In the genomic region with DNA sequence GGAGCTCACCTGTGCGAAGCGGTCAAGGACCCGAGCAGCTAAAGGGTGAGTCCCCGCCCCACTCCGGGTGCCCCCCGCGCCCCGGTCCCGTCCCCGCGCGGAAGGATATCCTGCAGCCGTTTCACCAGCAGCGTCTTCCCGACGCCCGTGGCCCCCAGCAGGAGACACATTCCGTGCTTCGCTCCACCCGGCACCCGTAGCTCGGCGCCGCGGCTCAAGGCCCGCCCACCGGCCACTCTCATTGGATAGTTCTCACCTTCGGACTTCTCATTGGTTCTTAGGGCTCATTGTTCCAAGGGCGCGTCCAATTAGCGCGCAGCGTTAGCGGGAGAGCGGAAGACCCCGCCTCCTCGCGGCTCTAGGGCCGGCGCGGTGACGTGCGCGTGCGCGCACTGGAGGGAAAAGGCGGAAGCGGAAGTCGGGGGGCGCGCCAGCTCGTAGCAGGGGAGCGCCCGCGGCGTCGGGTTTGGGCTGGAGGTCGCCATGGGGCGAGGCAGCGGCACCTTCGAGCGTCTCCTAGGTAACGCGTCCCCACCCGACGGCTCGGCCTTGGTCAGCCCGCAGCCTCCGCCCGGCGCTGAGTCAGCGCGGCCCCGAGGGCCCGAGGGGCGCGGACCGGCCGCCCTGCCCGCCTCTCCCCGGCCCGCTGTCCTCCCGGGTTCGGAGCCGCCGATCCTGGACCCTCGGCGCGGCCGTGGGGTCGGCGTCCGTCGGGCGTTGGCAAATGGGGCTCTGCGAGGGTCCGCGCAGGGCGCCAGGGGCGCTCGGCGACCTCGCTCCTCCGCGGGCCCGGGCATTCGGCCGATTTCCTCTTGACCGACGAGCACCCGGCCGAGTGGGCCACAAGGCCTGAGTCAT, we compare ENCODE assay signal across 1 cellular context.
TF ChIP-seq lines count a peak whose summit lies in the region.

A gene with protein sequence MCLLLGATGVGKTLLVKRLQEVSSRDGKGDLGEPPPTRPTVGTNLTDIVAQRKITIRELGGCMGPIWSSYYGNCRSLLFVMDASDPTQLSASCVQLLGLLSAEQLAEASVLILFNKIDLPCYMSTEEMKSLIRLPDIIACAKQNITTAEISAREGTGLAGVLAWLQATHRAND (minus strand): TSS at position 214 of the 858 bp plus-strand sequence. CDS start 44 bp downstream, at position 170.
A gene with protein sequence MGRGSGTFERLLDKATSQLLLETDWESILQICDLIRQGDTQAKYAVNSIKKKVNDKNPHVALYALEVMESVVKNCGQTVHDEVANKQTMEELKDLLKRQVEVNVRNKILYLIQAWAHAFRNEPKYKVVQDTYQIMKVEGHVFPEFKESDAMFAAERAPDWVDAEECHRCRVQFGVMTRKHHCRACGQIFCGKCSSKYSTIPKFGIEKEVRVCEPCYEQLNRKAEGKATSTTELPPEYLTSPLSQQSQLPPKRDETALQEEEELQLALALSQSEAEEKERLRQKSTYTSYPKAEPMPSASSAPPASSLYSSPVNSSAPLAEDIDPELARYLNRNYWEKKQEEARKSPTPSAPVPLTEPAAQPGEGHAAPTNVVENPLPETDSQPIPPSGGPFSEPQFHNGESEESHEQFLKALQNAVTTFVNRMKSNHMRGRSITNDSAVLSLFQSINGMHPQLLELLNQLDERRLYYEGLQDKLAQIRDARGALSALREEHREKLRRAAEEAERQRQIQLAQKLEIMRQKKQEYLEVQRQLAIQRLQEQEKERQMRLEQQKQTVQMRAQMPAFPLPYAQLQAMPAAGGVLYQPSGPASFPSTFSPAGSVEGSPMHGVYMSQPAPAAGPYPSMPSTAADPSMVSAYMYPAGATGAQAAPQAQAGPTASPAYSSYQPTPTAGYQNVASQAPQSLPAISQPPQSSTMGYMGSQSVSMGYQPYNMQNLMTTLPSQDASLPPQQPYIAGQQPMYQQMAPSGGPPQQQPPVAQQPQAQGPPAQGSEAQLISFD (plus strand): TSS at position 428 of the 858 bp plus-strand sequence. CDS start 56 bp downstream, at position 484.

TF ChIP-seq in HepG2, 621 proteins besides CTCF, POLR2A, EP300 and RAD21 (continued from another document and continues in another):
- TF ChIP-seq, protein P1, sequence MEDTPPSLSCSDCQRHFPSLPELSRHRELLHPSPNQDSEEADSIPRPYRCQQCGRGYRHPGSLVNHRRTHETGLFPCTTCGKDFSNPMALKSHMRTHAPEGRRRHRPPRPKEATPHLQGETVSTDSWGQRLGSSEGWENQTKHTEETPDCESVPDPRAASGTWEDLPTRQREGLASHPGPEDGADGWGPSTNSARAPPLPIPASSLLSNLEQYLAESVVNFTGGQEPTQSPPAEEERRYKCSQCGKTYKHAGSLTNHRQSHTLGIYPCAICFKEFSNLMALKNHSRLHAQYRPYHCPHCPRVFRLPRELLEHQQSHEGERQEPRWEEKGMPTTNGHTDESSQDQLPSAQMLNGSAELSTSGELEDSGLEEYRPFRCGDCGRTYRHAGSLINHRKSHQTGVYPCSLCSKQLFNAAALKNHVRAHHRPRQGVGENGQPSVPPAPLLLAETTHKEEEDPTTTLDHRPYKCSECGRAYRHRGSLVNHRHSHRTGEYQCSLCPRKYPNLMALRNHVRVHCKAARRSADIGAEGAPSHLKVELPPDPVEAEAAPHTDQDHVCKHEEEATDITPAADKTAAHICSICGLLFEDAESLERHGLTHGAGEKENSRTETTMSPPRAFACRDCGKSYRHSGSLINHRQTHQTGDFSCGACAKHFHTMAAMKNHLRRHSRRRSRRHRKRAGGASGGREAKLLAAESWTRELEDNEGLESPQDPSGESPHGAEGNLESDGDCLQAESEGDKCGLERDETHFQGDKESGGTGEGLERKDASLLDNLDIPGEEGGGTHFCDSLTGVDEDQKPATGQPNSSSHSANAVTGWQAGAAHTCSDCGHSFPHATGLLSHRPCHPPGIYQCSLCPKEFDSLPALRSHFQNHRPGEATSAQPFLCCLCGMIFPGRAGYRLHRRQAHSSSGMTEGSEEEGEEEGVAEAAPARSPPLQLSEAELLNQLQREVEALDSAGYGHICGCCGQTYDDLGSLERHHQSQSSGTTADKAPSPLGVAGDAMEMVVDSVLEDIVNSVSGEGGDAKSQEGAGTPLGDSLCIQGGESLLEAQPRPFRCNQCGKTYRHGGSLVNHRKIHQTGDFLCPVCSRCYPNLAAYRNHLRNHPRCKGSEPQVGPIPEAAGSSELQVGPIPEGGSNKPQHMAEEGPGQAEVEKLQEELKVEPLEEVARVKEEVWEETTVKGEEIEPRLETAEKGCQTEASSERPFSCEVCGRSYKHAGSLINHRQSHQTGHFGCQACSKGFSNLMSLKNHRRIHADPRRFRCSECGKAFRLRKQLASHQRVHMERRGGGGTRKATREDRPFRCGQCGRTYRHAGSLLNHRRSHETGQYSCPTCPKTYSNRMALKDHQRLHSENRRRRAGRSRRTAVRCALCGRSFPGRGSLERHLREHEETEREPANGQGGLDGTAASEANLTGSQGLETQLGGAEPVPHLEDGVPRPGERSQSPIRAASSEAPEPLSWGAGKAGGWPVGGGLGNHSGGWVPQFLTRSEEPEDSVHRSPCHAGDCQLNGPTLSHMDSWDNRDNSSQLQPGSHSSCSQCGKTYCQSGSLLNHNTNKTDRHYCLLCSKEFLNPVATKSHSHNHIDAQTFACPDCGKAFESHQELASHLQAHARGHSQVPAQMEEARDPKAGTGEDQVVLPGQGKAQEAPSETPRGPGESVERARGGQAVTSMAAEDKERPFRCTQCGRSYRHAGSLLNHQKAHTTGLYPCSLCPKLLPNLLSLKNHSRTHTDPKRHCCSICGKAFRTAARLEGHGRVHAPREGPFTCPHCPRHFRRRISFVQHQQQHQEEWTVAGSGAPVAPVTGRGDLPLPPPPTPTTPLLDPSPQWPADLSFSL (CRISPR knock-in tag; IDR thresholded peaks at IDR 0.05), result no peak
- TF ChIP-seq ZNF430 (CRISPR knock-in tag; IDR thresholded peaks at IDR 0.05), result 0 out of 2 replicates have a peak, but pooled peaks have one; percentile 24
- TF ChIP-seq FOXO1 (CRISPR knock-in tag; IDR thresholded peaks at IDR 0.05), result peak; percentile 40; the same call in 1 of the 2 replicates
- TF ChIP-seq ARNT (IDR thresholded peaks at IDR 0.05), result no peak
- TF ChIP-seq MBNL3 (CRISPR knock-in tag; conservative IDR thresholded peaks at IDR 0.05), result no peak
- TF ChIP-seq PAF1 (CRISPR knock-in tag; IDR thresholded peaks at IDR 0.05), result no peak
- 0 out of 2 replicates have a peak, but pooled peaks have one; percentile 8 for TF ChIP-seq ZNF567 (CRISPR knock-in tag; IDR thresholded peaks at IDR 0.05; ENCODE audit: borderline replicate concordance)
- TF ChIP-seq, protein P2, sequence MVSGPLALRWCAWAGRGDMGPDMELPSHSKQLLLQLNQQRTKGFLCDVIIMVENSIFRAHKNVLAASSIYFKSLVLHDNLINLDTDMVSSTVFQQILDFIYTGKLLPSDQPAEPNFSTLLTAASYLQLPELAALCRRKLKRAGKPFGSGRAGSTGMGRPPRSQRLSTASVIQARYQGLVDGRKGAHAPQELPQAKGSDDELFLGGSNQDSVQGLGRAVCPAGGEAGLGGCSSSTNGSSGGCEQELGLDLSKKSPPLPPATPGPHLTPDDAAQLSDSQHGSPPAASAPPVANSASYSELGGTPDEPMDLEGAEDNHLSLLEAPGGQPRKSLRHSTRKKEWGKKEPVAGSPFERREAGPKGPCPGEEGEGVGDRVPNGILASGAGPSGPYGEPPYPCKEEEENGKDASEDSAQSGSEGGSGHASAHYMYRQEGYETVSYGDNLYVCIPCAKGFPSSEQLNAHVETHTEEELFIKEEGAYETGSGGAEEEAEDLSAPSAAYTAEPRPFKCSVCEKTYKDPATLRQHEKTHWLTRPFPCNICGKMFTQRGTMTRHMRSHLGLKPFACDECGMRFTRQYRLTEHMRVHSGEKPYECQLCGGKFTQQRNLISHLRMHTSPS (CRISPR knock-in tag; IDR thresholded peaks at IDR 0.05; ENCODE audit: low read depth), result no peak
- TF ChIP-seq ZNF337 (CRISPR knock-in tag; IDR thresholded peaks at IDR 0.05; ENCODE audit: borderline replicate concordance, low read depth), result peak; percentile 60; the same call in 1 of the 2 replicates
- no peak; the same call in 1 of the 2 replicates for TF ChIP-seq MEF2D (CRISPR knock-in tag; IDR thresholded peaks at IDR 0.05)
- TF ChIP-seq SALL2 (CRISPR knock-in tag; IDR thresholded peaks at IDR 0.05), result peak; percentile 90; the same call in 1 of the 2 replicates
- TF ChIP-seq RBFOX2 (IDR thresholded peaks at IDR 0.05; ENCODE audit: low read depth, low read length), result peak; percentile 94
- TF ChIP-seq, protein P3, sequence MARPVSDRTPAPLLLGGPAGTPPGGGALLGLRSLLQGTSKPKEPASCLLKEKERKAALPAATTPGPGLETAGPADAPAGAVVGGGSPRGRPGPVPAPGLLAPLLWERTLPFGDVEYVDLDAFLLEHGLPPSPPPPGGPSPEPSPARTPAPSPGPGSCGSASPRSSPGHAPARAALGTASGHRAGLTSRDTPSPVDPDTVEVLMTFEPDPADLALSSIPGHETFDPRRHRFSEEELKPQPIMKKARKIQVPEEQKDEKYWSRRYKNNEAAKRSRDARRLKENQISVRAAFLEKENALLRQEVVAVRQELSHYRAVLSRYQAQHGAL (CRISPR knock-in tag; IDR thresholded peaks at IDR 0.05; ENCODE audit: not compliant biosample characterization), result no peak
- TF ChIP-seq CEBPB (IDR thresholded peaks at IDR 0.05; ENCODE audit: borderline replicate concordance, low read depth, low read length), result no peak
- no peak for TF ChIP-seq NFIC (IDR thresholded peaks at IDR 0.05; ENCODE audit: low read length)
- TF ChIP-seq PRMT3 (CRISPR knock-in tag; IDR thresholded peaks at IDR 0.05; ENCODE audit: borderline replicate concordance, low read depth), result no peak
- TF ChIP-seq, protein P4, sequence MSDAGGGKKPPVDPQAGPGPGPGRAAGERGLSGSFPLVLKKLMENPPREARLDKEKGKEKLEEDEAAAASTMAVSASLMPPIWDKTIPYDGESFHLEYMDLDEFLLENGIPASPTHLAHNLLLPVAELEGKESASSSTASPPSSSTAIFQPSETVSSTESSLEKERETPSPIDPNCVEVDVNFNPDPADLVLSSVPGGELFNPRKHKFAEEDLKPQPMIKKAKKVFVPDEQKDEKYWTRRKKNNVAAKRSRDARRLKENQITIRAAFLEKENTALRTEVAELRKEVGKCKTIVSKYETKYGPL (CRISPR knock-in tag; IDR thresholded peaks at IDR 0.05), result no peak
- TF ChIP-seq, protein P5, sequence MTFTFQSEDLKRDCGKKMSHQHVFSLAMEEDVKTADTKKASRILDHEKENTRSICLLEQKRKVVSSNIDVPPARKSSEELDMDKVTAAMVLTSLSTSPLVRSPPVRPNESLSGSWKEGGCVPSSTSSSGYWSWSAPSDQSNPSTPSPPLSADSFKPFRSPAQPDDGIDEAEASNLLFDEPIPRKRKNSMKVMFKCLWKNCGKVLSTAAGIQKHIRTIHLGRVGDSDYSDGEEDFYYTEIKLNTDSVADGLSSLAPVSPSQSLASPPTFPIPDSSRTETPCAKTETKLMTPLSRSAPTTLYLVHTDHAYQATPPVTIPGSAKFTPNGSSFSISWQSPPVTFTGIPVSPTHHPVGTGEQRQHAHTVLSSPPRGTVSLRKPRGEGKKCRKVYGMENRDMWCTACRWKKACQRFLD (CRISPR knock-in tag; IDR thresholded peaks at IDR 0.05; ENCODE audit: borderline replicate concordance), result peak; percentile 66; the same call in 1 of the 2 replicates
- peak; percentile 81; the same call in 1 of the 2 replicates for TF ChIP-seq EEA1 (CRISPR knock-in tag; IDR thresholded peaks at IDR 0.05; ENCODE audit: borderline replicate concordance)
- TF ChIP-seq ELF3 (CRISPR knock-in tag; IDR thresholded peaks at IDR 0.05), result peak; percentile 85
- peak; percentile 78 for TF ChIP-seq ISL2 (CRISPR knock-in tag; IDR thresholded peaks at IDR 0.05)
- peak; percentile 81; the same call in 1 of the 2 replicates for TF ChIP-seq ZNF772 (CRISPR knock-in tag; IDR thresholded peaks at IDR 0.05)
- TF ChIP-seq, protein P6, sequence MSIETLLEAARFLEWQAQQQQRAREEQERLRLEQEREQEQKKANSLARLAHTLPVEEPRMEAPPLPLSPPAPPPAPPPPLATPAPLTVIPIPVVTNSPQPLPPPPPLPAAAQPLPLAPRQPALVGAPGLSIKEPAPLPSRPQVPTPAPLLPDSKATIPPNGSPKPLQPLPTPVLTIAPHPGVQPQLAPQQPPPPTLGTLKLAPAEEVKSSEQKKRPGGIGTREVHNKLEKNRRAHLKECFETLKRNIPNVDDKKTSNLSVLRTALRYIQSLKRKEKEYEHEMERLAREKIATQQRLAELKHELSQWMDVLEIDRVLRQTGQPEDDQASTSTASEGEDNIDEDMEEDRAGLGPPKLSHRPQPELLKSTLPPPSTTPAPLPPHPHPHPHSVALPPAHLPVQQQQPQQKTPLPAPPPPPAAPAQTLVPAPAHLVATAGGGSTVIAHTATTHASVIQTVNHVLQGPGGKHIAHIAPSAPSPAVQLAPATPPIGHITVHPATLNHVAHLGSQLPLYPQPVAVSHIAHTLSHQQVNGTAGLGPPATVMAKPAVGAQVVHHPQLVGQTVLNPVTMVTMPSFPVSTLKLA (IDR thresholded peaks at IDR 0.05), result peak; percentile 71
- TF ChIP-seq HOXA7 (CRISPR knock-in tag; IDR thresholded peaks at IDR 0.05), result no peak
- TF ChIP-seq NCOR1 (IDR thresholded peaks at IDR 0.05; ENCODE audit: borderline replicate concordance, low read length), result peak; percentile 49; the same call in 1 of the 2 replicates
- no peak for TF ChIP-seq CBX1 (IDR thresholded peaks at IDR 0.05; ENCODE audit: low read depth)
- no peak for TF ChIP-seq SMYD3 (CRISPR knock-in tag; IDR thresholded peaks at IDR 0.05)
- TF ChIP-seq ZSCAN12 (CRISPR knock-in tag; IDR thresholded peaks at IDR 0.05), result no peak; the same call in 1 of the 2 replicates
- TF ChIP-seq, protein P7, sequence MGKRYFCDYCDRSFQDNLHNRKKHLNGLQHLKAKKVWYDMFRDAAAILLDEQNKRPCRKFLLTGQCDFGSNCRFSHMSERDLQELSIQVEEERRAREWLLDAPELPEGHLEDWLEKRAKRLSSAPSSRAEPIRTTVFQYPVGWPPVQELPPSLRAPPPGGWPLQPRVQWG (CRISPR knock-in tag; IDR thresholded peaks at IDR 0.05; ENCODE audit: borderline replicate concordance, low read depth), result no peak
- TF ChIP-seq, protein P8, sequence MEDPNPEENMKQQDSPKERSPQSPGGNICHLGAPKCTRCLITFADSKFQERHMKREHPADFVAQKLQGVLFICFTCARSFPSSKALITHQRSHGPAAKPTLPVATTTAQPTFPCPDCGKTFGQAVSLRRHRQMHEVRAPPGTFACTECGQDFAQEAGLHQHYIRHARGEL (CRISPR knock-in tag; IDR thresholded peaks at IDR 0.05), result no peak
- peak; percentile 51; the same call in 1 of the 2 replicates for TF ChIP-seq AHR (CRISPR knock-in tag; IDR thresholded peaks at IDR 0.05)
- peak; percentile 24; the same call in 1 of the 2 replicates for TF ChIP-seq MTF1 (CRISPR knock-in tag; IDR thresholded peaks at IDR 0.05)
- no peak for TF ChIP-seq CAMTA2 (CRISPR knock-in tag; IDR thresholded peaks at IDR 0.05; ENCODE audit: borderline replicate concordance)
- peak; percentile 66; the same call in 1 of the 2 replicates for TF ChIP-seq RFX1 (IDR thresholded peaks at IDR 0.05)
- no peak for TF ChIP-seq ZNF660 (CRISPR knock-in tag; IDR thresholded peaks at IDR 0.05; ENCODE audit: borderline replicate concordance, low read depth)
- TF ChIP-seq, protein P9, sequence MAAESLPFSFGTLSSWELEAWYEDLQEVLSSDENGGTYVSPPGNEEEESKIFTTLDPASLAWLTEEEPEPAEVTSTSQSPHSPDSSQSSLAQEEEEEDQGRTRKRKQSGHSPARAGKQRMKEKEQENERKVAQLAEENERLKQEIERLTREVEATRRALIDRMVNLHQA (CRISPR knock-in tag; IDR thresholded peaks at IDR 0.05), result no peak
